In genomic region chr1:245197911-245198379, GRCh38 we compare ENCODE assay signal across 11 cellular contexts. TPM values are rescaled to one million over a fixed set of nuclear protein-coding genes. Genes with fewer than 3 reads are reported as not detected.
A peak's percentile ranks its signal among the peaks of the same experiment; 100 is the strongest.
DNase-seq lines count a peak whose midpoint lies in the region; ATAC-seq and TF ChIP-seq lines count a peak whose summit lies in the region.
"Had no signal": no experiment of that assay in that cellular context is flagged by ENCODE, and none has a peak within 500 bp of the region (broad histone marks: within the 10 kb centered on the region; RNA-seq: fewer than 3 reads in every experiment).

No MANE protein-coding gene starts in this region.

- no peak for TF ChIP-seq CTCF in brain (conservative IDR thresholded peaks at IDR 0.05)

- H3K4me3 Mint-ChIP-seq in brain = no peak overlapping the region
- H3K4me3 Mint-ChIP-seq in activated T-helper 2 cell treated with anti-CD3 and anti-CD28 coated beads, Interferon-gamma antibody, Interleukin-2, Interleukin-4, amounts not matched to agents 10 μg/mL and 5 μg/mL and 100 μg/mL, durations not matched to agents 14 hours and 24 hours and 36 hours (ENCODE audit: low read depth) = no peak overlapping the region
- H3K4me3 Mint-ChIP-seq: activated naive CD8-positive, alpha-beta T cell had no signal

- H3K27me3 Mint-ChIP-seq in brain = no peaks in the 10 kb centered on the region
- peaks cover 6% of the 10 kb centered on the region for H3K27me3 Mint-ChIP-seq in activated T-helper 2 cell treated with anti-CD3 and anti-CD28 coated beads, Interferon-gamma antibody, Interleukin-2, Interleukin-4, amounts not matched to agents 10 μg/mL and 5 μg/mL and 100 μg/mL, durations not matched to agents 14 hours and 24 hours and 36 hours (ENCODE audit: low read depth)

- peaks cover 0 to 17% (median 0%) of the 10 kb centered on the region in 5 experiments for H3K9me3 Mint-ChIP-seq in brain
- no peaks in the 10 kb centered on the region for H3K9me3 Mint-ChIP-seq in activated T-helper 2 cell treated with anti-CD3 and anti-CD28 coated beads, Interferon-gamma antibody, Interleukin-2, Interleukin-4, amounts not matched to agents 10 μg/mL and 5 μg/mL and 100 μg/mL, durations not matched to agents 14 hours and 24 hours and 36 hours

- DNase-seq in AG08396 (ENCODE audit: low spot score) = peak; percentile 28
- DNase-seq in HT1080 (ENCODE audit: low read depth) = peak; percentile 11
- peak; percentile 26 for DNase-seq in kidney tubule cell (ENCODE audit: low spot score)
- no peak for DNase-seq in left colon
- no peak for DNase-seq in activated T-helper 2 cell treated with anti-CD3 and anti-CD28 coated beads, Interferon-gamma antibody, Interleukin-2, Interleukin-4, amounts not matched to agents 10 μg/mL and 5 μg/mL and 100 μg/mL, durations not matched to agents 14 hours and 24 hours and 36 hours (ENCODE audit: low spot score)
- DNase-seq: NCI-H526 had no signal

- peaks cover 20% of the 10 kb centered on the region for H3K36me3 Mint-ChIP-seq in brain
- H3K36me3 Mint-ChIP-seq in activated T-helper 2 cell treated with anti-CD3 and anti-CD28 coated beads, Interferon-gamma antibody, Interleukin-2, Interleukin-4, amounts not matched to agents 10 μg/mL and 5 μg/mL and 100 μg/mL, durations not matched to agents 14 hours and 24 hours and 36 hours (ENCODE audit: low read depth) = no peaks in the 10 kb centered on the region
- H3K36me3 Mint-ChIP-seq: activated naive CD8-positive, alpha-beta T cell had no signal

- intact Hi-C loops in left colon (cut with DNase I, micrococcal nuclease) = no loop called here
- intact Hi-C loops in activated T-helper 2 cell treated with anti-CD3 and anti-CD28 coated beads, Interferon-gamma antibody, Interleukin-2, Interleukin-4, amounts not matched to agents 10 μg/mL and 5 μg/mL and 100 μg/mL, durations not matched to agents 14 hours and 24 hours and 36 hours (cut with micrococcal nuclease) = no loop called here

- peak overlapping the region in 3 of 5 experiments; percentile 0 to 63 (median 3) for H3K27ac Mint-ChIP-seq in brain
- H3K27ac Mint-ChIP-seq in activated T-helper 2 cell treated with anti-CD3 and anti-CD28 coated beads, Interferon-gamma antibody, Interleukin-2, Interleukin-4, amounts not matched to agents 10 μg/mL and 5 μg/mL and 100 μg/mL, durations not matched to agents 14 hours and 24 hours and 36 hours = no peak overlapping the region
- H3K27ac Mint-ChIP-seq: activated naive CD8-positive, alpha-beta T cell had no signal

- peaks cover 36% of the 10 kb centered on the region for H3K4me1 Mint-ChIP-seq in brain
- H3K4me1 Mint-ChIP-seq in activated T-helper 2 cell treated with anti-CD3 and anti-CD28 coated beads, Interferon-gamma antibody, Interleukin-2, Interleukin-4, amounts not matched to agents 10 μg/mL and 5 μg/mL and 100 μg/mL, durations not matched to agents 14 hours and 24 hours and 36 hours (ENCODE audit: low read depth) = no peaks in the 10 kb centered on the region

- ATAC-seq in GM19035 (IDR thresholded peaks at IDR 0.05; ENCODE audit: unreplicated experiment) = no peak
- ATAC-seq in HG02678 (IDR thresholded peaks at IDR 0.05; ENCODE audit: unreplicated experiment) = no peak
- no peak for ATAC-seq in left colon
- ATAC-seq: Right ventricle myocardium inferior had no signal

RNA-seq across cellular contexts. Expression of gene KIF26B, which starts 43.2 kb away (rescaled TPM):
- total RNA-seq in HT1080 (2014; rRNA removed; shearing (Covaris generic)) = 0.90 and 1.1 TPM in 2 replicates
- 0.26 and 0.34 TPM in 2 replicates for polyA plus RNA-seq in HT1080 (2015; cell fraction: cytosol; rRNA removed)
- 0.39 and 0.79 TPM in 2 replicates for polyA plus RNA-seq in HT1080 (2015; cell fraction: nucleus; rRNA removed)
- 17.6 TPM for polyA plus RNA-seq in brain (ENCODE audit: insufficient read depth, low read depth, low replicate concordance)
- total RNA-seq in left colon = under 1 TPM; 0.31 to 0.36 TPM
- total RNA-seq in activated T-helper 2 cell treated with anti-CD3 and anti-CD28 coated beads, Interferon-gamma antibody, Interleukin-2, Interleukin-4, amounts not matched to agents 10 μg/mL and 5 μg/mL and 100 μg/mL, durations not matched to agents 14 hours and 24 hours and 36 hours = 0.28 and 0.37 TPM in 2 replicates

Comparison
In these comparisons a context has a peak if more than half of its experiments do, and no peak if none do; other contexts are left out.
1. DNase-seq: peak in AG08396 (single experiment), HT1080 (single experiment) and kidney tubule cell (single experiment); none in left colon (0 of 2) and activated T-helper 2 cell treated with anti-CD3 and anti-CD28 coated beads, Interferon-gamma antibody, Interleukin-2, Interleukin-4, amounts not matched to agents 10 μg/mL and 5 μg/mL and 100 μg/mL, durations not matched to agents 14 hours and 24 hours and 36 hours (single experiment).